20 cellular contexts compared by ENCODE assay signal in the genomic region with DNA sequence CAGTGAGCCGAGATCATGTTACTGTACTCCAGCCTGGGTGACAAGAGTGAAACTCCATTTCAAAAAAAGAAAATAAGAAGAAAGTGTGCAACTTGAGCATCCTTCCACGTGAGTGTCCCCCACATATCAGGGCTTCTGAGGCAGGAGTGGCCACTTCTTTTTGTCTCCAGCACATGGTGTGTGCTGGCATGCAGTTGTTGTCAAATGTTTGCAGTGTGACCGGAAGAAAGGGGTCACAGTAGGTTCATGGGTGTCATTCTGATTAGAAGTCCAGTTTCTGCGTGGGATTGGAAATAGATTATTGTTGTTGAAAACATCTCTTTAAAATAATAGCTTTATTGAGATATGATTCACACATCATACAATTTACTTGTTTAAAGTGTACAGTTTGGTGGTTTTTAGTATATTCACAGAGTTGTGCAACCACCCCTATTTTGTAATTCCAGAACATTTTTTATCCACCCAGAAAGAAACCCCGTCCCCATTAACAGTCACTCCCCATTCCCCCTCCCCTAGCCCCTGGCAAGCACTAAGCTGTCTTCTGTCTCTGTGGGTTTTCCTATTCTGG. TPM values are rescaled to one million over a fixed set of nuclear protein-coding genes. Genes with fewer than 3 reads are reported as not detected.
DNase-seq lines count a peak whose midpoint lies in the region; ATAC-seq and TF ChIP-seq lines count a peak whose summit lies in the region.
"Had no signal": no experiment of that assay in that cellular context is flagged by ENCODE, and none has a peak within 500 bp of the region (broad histone marks: within the 10 kb centered on the region; RNA-seq: fewer than 3 reads in every experiment).

No MANE protein-coding gene starts in this region.

- H3K4me3 Mint-ChIP-seq in HFFc6: peak overlapping the region; percentile 67; the same call in 1 of the 2 replicates
- H3K4me3 Mint-ChIP-seq in endodermal cell: peak overlapping the region; percentile 75
- H3K4me3 Mint-ChIP-seq in naive thymus-derived CD4-positive, alpha-beta T cell: peak overlapping the region in 9 of 10 donors; percentile 9 to 88 (median 47)

- in situ Hi-C loops in KBM-7 (cut with MboI; ENCODE audit: low pct_unique_long_range_greater_than_20kb, low sequenced_read_pairs): no loop called here

- H3K27ac ChIP-seq in endodermal cell (ENCODE audit: low read depth, low read length) (no peak overlapping the region), suprapubic skin (no peak overlapping the region)
- H3K27ac ChIP-seq in naive thymus-derived CD4-positive, alpha-beta T cell (ENCODE audit: low read depth, low read length): no peak overlapping the region
- H3K27ac ChIP-seq: lower lobe of right lung had no signal

- H3K27me3 ChIP-seq in endodermal cell (ENCODE audit: control insufficient read depth, insufficient read depth, low read length, poor library complexity, severe bottlenecking) (no peaks in the 10 kb centered on the region), suprapubic skin (no peaks in the 10 kb centered on the region)
- H3K27me3 ChIP-seq in naive thymus-derived CD4-positive, alpha-beta T cell (ENCODE audit: control insufficient read depth in 2 of 2, insufficient read depth in 2 of 2, low read length in 2 of 2): no peaks in the 10 kb centered on the region
- H3K27me3 ChIP-seq: esophagus muscularis mucosa had no signal

- no peak overlapping the region for H3K9ac ChIP-seq in endodermal cell (ENCODE audit: extremely low read depth, low read length, poor library complexity, severe bottlenecking)

- H3K36me3 Mint-ChIP-seq in HFFc6 (ENCODE audit: low read depth): no peaks in the 10 kb centered on the region
- H3K36me3 Mint-ChIP-seq in endodermal cell (ENCODE audit: low read depth): peaks cover 10% of the 10 kb centered on the region
- H3K36me3 Mint-ChIP-seq in naive thymus-derived CD4-positive, alpha-beta T cell: peaks cover 0 to 2% (median 0%) of the 10 kb centered on the region in 5 donors

- H3K9me3 ChIP-seq in endodermal cell (ENCODE audit: control insufficient read depth, low read length) (no peaks in the 10 kb centered on the region), suprapubic skin (no peaks in the 10 kb centered on the region)
- H3K9me3 ChIP-seq in naive thymus-derived CD4-positive, alpha-beta T cell (ENCODE audit: control insufficient read depth in 2 of 3, low read length in 3 of 3): no peaks in the 10 kb centered on the region
- H3K9me3 ChIP-seq: esophagus muscularis mucosa, lower lobe of right lung had no signal

- CTCF ChIA-PET in naive thymus-derived CD4-positive, alpha-beta T cell (lab: Charles Lee): no interaction called here

- H3K4me1 Mint-ChIP-seq in HFFc6 (ENCODE audit: low read depth) (peaks cover 24% of the 10 kb centered on the region), endodermal cell (peaks cover 8% of the 10 kb centered on the region)
- peaks cover 13 to 60% (median 33%) of the 10 kb centered on the region in 7 donors for H3K4me1 Mint-ChIP-seq in naive thymus-derived CD4-positive, alpha-beta T cell

- TF ChIP-seq POLR2A in suprapubic skin (IDR thresholded peaks at IDR 0.05): no peak

- peak; percentile 25 for DNase-seq in AG10803 (ENCODE audit: low read depth)
- no peak for DNase-seq in HFFc6
- no peak for DNase-seq in endodermal cell
- DNase-seq in naive thymus-derived CD4-positive, alpha-beta T cell: no peak
- DNase-seq in suprapubic skin (ENCODE audit: low spot score in 2 of 2): no peak
- no peak for DNase-seq in KBM-7
- DNase-seq: activated CD4-positive, alpha-beta T cell treated with anti-CD3 and anti-CD28 coated beads, Interleukin-2, amount 10 ng/mL, durations not matched to agents 24 days and 14 days; activated CD8-positive, alpha-beta memory T cell treated with anti-CD3 and anti-CD28 coated beads, Interleukin-2, amount 50 U/mL, for 48 hours; activated gamma-delta T cell; anterior cingulate cortex; effector CD8-positive, alpha-beta T cell; head of caudate nucleus; lower lobe of right lung; NCI-H1417; NCI-H524; Right ventricle myocardium superior; SW 1271 had no signal

- H3K27me3 Mint-ChIP-seq in HFFc6 (ENCODE audit: insufficient read depth): no peaks in the 10 kb centered on the region; the same call in 1 of the 2 replicates
- H3K27me3 Mint-ChIP-seq in endodermal cell (ENCODE audit: insufficient read depth): peaks cover 3% of the 10 kb centered on the region
- peaks cover 0 to 3% (median 0%) of the 10 kb centered on the region in 5 donors for H3K27me3 Mint-ChIP-seq in naive thymus-derived CD4-positive, alpha-beta T cell
- H3K27me3 Mint-ChIP-seq: activated CD4-positive, alpha-beta T cell treated with anti-CD3 and anti-CD28 coated beads, Interleukin-2, amount 10 ng/mL, durations not matched to agents 24 days and 14 days had no signal

- no peak for ATAC-seq in naive thymus-derived CD4-positive, alpha-beta T cell
- no peak for ATAC-seq in HG03025 (IDR thresholded peaks at IDR 0.05; ENCODE audit: low FRiP score, unreplicated experiment)
- ATAC-seq in GM21423 (IDR thresholded peaks at IDR 0.05; ENCODE audit: unreplicated experiment): no peak
- ATAC-seq: lower lobe of right lung had no signal

- no peaks in the 10 kb centered on the region for H3K9me3 Mint-ChIP-seq in HFFc6
- no peaks in the 10 kb centered on the region for H3K9me3 Mint-ChIP-seq in endodermal cell
- no peaks in the 10 kb centered on the region for H3K9me3 Mint-ChIP-seq in naive thymus-derived CD4-positive, alpha-beta T cell
- H3K9me3 Mint-ChIP-seq: activated CD4-positive, alpha-beta T cell treated with anti-CD3 and anti-CD28 coated beads, Interleukin-2, amount 10 ng/mL, durations not matched to agents 24 days and 14 days had no signal

- peaks cover 3% of the 10 kb centered on the region for H3K4me1 ChIP-seq in endodermal cell (ENCODE audit: control insufficient read depth, insufficient read depth, low read length)
- H3K4me1 ChIP-seq in naive thymus-derived CD4-positive, alpha-beta T cell (ENCODE audit: control insufficient read depth in 2 of 2, insufficient read depth in 2 of 2, low read length in 2 of 2): peaks cover 12 to 16% of the 10 kb centered on the region in 2 donors
- peaks cover 22% of the 10 kb centered on the region for H3K4me1 ChIP-seq in suprapubic skin

- 93 to 95% methylated on average over 3 to 4 of the region's 5 CpGs for WGBS in endodermal cell (ENCODE audit: insufficient coverage in 1 of 2, insufficient read length in 1 of 2), 2 experiments
- 67% methylated on average over 5 of the region's 5 CpGs for WGBS in suprapubic skin

- TF ChIP-seq EP300 in suprapubic skin (IDR thresholded peaks at IDR 0.05): no peak

- H3K4me3 ChIP-seq in AG10803 (ENCODE audit: low read length) (no peak overlapping the region), endodermal cell (ENCODE audit: low read length) (no peak overlapping the region), suprapubic skin (no peak overlapping the region)
- no peak overlapping the region for H3K4me3 ChIP-seq in naive thymus-derived CD4-positive, alpha-beta T cell (ENCODE audit: low read length)
- H3K4me3 ChIP-seq: esophagus muscularis mucosa, lower lobe of right lung had no signal

- intact Hi-C loops in naive thymus-derived CD4-positive, alpha-beta T cell (cut with micrococcal nuclease): loop anchor here in 1 of 2 donors (2.0 kb wide), 1 partner anchor 15 kb away; no protein-coding TSS in a partner anchor

- H3K27ac Mint-ChIP-seq in HFFc6 (no peak overlapping the region), endodermal cell (no peak overlapping the region)
- H3K27ac Mint-ChIP-seq in naive thymus-derived CD4-positive, alpha-beta T cell: peak overlapping the region in 2 of 9 donors; percentile 5 to 31

- TF ChIP-seq CTCF in AG10803 (conservative IDR thresholded peaks at IDR 0.05; ENCODE audit: low read length): no peak
- TF ChIP-seq CTCF in HFFc6 (IDR thresholded peaks at IDR 0.05): no peak
- no peak for TF ChIP-seq CTCF in endodermal cell (conservative IDR thresholded peaks at IDR 0.05)
- TF ChIP-seq CTCF in suprapubic skin (IDR thresholded peaks at IDR 0.05): no peak

- H3K36me3 ChIP-seq in endodermal cell (ENCODE audit: control insufficient read depth, insufficient read depth, low read length): no peaks in the 10 kb centered on the region
- peaks cover 0 to 4% (median 0%) of the 10 kb centered on the region in 3 experiments for H3K36me3 ChIP-seq in naive thymus-derived CD4-positive, alpha-beta T cell (ENCODE audit: control insufficient read depth in 2 of 3, insufficient read depth in 3 of 3, low read length in 3 of 3)
- H3K36me3 ChIP-seq in suprapubic skin: no peaks in the 10 kb centered on the region
- H3K36me3 ChIP-seq: esophagus muscularis mucosa, lower lobe of right lung had no signal

- POLR2A ChIA-PET in naive thymus-derived CD4-positive, alpha-beta T cell (lab: Charles Lee): interaction anchor here (0.5 to 3.4 kb wide), 2 partner anchors 14 to 89 kb away, joined by 4 to 17 read pairs; no protein-coding TSS in a partner anchor

RNA-seq across cellular contexts. Expression of gene CRTC1, which starts 2.2 kb away (rescaled TPM):
- total RNA-seq in HFFc6 (2021; fragmentation: NEBNext Ultra II Directional; extraction: Animal tissue kit (Norgen Biotek cat#: 25700)): 10 to 100 TPM; 11.8 to 14.5 (median 13.4) TPM
- total RNA-seq in endodermal cell (10 to 100 TPM; 26.6 to 29.7 TPM), suprapubic skin (1 to 10 TPM; 4.1 to 6.3 (median 4.7) TPM)
- 20.4 TPM for polyA plus RNA-seq in endodermal cell (2013, experiment 1 of 2)
- 17.5 TPM for polyA plus RNA-seq in endodermal cell (2013, experiment 2 of 2)
- total RNA-seq in naive thymus-derived CD4-positive, alpha-beta T cell: 10 to 100 TPM in 4 of 5 experiments, 1 to 10 TPM in 1; 8.4 to 23.4 (median 22.3) TPM
- polyA plus RNA-seq in naive thymus-derived CD4-positive, alpha-beta T cell: 1 to 10 TPM in 1 of 2 donors, under 1 TPM in 1; 0.97 to 1.7 TPM

RNA-seq across cellular contexts. Expression of gene KLHL26, which starts 48.9 kb away (rescaled TPM):
- 1 to 10 TPM; 3.6 to 9.3 (median 7.4) TPM for total RNA-seq in HFFc6 (2021; fragmentation: NEBNext Ultra II Directional; extraction: Animal tissue kit (Norgen Biotek cat#: 25700))
- 10 to 100 TPM in 1 of 2 donors, 1 to 10 TPM in 1; 9.4 to 11.2 TPM for total RNA-seq in endodermal cell
- polyA plus RNA-seq in endodermal cell (2013, experiment 1 of 2): 5.7 TPM
- polyA plus RNA-seq in endodermal cell (2013, experiment 2 of 2): 5.3 TPM
- total RNA-seq in naive thymus-derived CD4-positive, alpha-beta T cell: 10 to 100 TPM in 4 of 5 experiments, 1 to 10 TPM in 1; 9.5 to 16.3 (median 12.7) TPM
- 1 to 10 TPM; 3.7 to 6.1 TPM for polyA plus RNA-seq in naive thymus-derived CD4-positive, alpha-beta T cell
- total RNA-seq in suprapubic skin: 10 to 100 TPM in 2 of 4 donors, 1 to 10 TPM in 2; 6.9 to 26.5 (median 11.5) TPM
